ENCODE assay signal across 8 cellular contexts in genomic region chr1:2194898-2195673, GRCh38. TPM values are rescaled to one million over a fixed set of nuclear protein-coding genes. Genes with fewer than 3 reads are reported as not detected.
A peak's percentile ranks its signal among the peaks of the same experiment; 100 is the strongest.
DNase-seq lines count a peak whose midpoint lies in the region; ATAC-seq and TF ChIP-seq lines count a peak whose summit lies in the region.

No MANE protein-coding gene starts in this region.

- H3K4me3 ChIP-seq in neural cell (ENCODE audit: low read length) (peak overlapping the region; percentile 80), stomach smooth muscle (ENCODE audit: low read length in 2 of 2) (peak overlapping the region; percentile 66 to 78)

- H3K79me2 ChIP-seq in neural cell (replicated peaks; ENCODE audit: insufficient read depth, low read length): peaks cover 3% of the 10 kb centered on the region

- H3K9ac ChIP-seq in neural cell (ENCODE audit: low read length) (peak overlapping the region; percentile 82), stomach smooth muscle (ENCODE audit: low read length in 2 of 2) (peak overlapping the region; percentile 73 to 77)

- peak overlapping the region; percentile 74 for H3K27ac ChIP-seq in neural cell (ENCODE audit: low read length)
- peak overlapping the region; percentile 92 for H3K27ac ChIP-seq in stomach smooth muscle (ENCODE audit: low read length)

- H3K4me2 ChIP-seq in neural cell (ENCODE audit: low read length): peak overlapping the region; percentile 76

- ATAC-seq in GM21717 (IDR thresholded peaks at IDR 0.05; ENCODE audit: unreplicated experiment): peak; percentile 54

- DNase-seq in DMS53 treated with DMSO at 0.1 percent for 48 hours (lab: John Stamatoyannopoulos, UW; ENCODE audit: unreplicated experiment) (peak; percentile 69), KG1 (lab: John Stamatoyannopoulos, UW) (peak; percentile 72), RPMI8226 (peak; percentile 89), fibroblast of the conjunctiva (ENCODE audit: low read depth) (peak; percentile 66)
- peak; percentile 87 for DNase-seq in activated effector memory CD4-positive, alpha-beta T cell treated with Interleukin-2 at 50 U/mL for 16 hours

- no peaks in the 10 kb centered on the region for H3K9me2 ChIP-seq in neural cell (ENCODE audit: insufficient read depth, low read length)

- H4K20me1 ChIP-seq in neural cell (ENCODE audit: insufficient read depth): no peaks in the 10 kb centered on the region

- peaks cover 73% of the 10 kb centered on the region for H3K4me1 ChIP-seq in stomach smooth muscle (ENCODE audit: control insufficient read depth, insufficient read depth, low read length)

- H3K36me3 ChIP-seq in neural cell (ENCODE audit: insufficient read depth, low read length): no peaks in the 10 kb centered on the region
- H3K36me3 ChIP-seq in stomach smooth muscle (ENCODE audit: control insufficient read depth in 2 of 2, insufficient read depth in 2 of 2, low read length in 2 of 2): no peaks in the 10 kb centered on the region

- H3K9me3 ChIP-seq in neural cell (ENCODE audit: low read length) (no peaks in the 10 kb centered on the region), stomach smooth muscle (ENCODE audit: control insufficient read depth in 2 of 2, low read length in 2 of 2) (no peaks in the 10 kb centered on the region)

- peak; percentile 97 for TF ChIP-seq RAD21 in neural cell (conservative IDR thresholded peaks at IDR 0.05)

- no peaks in the 10 kb centered on the region for H3F3A ChIP-seq in neural cell (ENCODE audit: insufficient read depth, low read length, poor library complexity, severe bottlenecking)

- TF ChIP-seq EP300 in neural cell (conservative IDR thresholded peaks at IDR 0.05; ENCODE audit: poor library complexity, severe bottlenecking): no peak

- H2AFZ ChIP-seq in neural cell (ENCODE audit: low read depth, low read length): peak overlapping the region; percentile 80

- peak; percentile 96 for TF ChIP-seq CTCF in neural cell (IDR thresholded peaks at IDR 0.05; ENCODE audit: poor library complexity, severe bottlenecking)

- H3K27me3 ChIP-seq in neural cell (ENCODE audit: insufficient read depth, low read depth, low read length) (no peaks in the 10 kb centered on the region), stomach smooth muscle (ENCODE audit: control insufficient read depth in 1 of 2, insufficient read depth in 2 of 2, low read length in 2 of 2) (no peaks in the 10 kb centered on the region)

TF ChIP-seq in neural cell, 6 proteins besides CTCF, POLR2A, EP300 and RAD21:
- TF ChIP-seq REST (IDR thresholded peaks at IDR 0.05; ENCODE audit: borderline replicate concordance) (no peak), SMC3 (conservative IDR thresholded peaks at IDR 0.05; ENCODE audit: poor library complexity) (peak; percentile 94), EZH2 (IDR thresholded peaks at IDR 0.05; ENCODE audit: borderline replicate concordance, insufficient read depth, low read length, poor library complexity, severe bottlenecking) (no peak), MXI1 (conservative IDR thresholded peaks at IDR 0.05; ENCODE audit: poor library complexity, severe bottlenecking) (peak; percentile 38), POLR2AphosphoS5 (IDR thresholded peaks at IDR 0.05) (no peak)

RNA-seq across cellular contexts. Expression of gene FAAP20, which starts 0.5 kb away (rescaled TPM):
- polyA plus RNA-seq in neural cell: 45.3 and 53.0 TPM in 2 replicates
- 25.4 and 35.3 TPM in 2 replicates for polyA minus RNA-seq in neural cell

RNA-seq across cellular contexts. Expression of gene SKI, which starts 33.0 kb away (rescaled TPM):
- polyA plus RNA-seq in neural cell: 4.1 and 4.9 TPM in 2 replicates
- polyA minus RNA-seq in neural cell: 23.9 and 25.1 TPM in 2 replicates

Comparison
In these comparisons a context has a peak if more than half of its experiments do, and no peak if none do; other contexts are left out.
1. Peak in every context shown above with its lines: DNase-seq, ATAC-seq, H3K4me3 ChIP-seq and H3K27ac ChIP-seq.